9 cellular contexts compared by ENCODE assay signal in the genomic region with DNA sequence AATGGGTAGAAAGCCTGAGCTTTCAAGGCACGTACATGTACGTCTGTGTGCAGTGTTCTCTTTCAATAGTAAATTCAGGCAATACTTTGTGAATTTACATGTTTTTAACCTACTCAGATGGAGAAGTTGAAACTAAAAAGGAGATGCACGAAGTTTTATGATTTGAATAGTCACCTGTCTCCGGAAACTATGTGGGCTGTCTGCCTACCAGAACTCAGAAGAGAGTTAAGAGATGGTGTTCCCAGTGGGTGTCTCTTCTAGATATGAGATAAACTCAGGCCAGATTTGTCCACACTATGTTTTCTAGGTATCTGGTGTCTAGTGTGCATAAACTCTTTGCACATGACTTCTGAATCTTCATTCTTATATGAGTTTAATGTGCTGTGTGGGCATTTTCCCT.
DNase-seq lines count a peak whose midpoint lies in the region; ATAC-seq, FAIRE-seq and TF ChIP-seq lines count a peak whose summit lies in the region.
"Had no signal": no experiment of that assay in that cellular context is flagged by ENCODE, and none has a peak within 500 bp of the region (broad histone marks: within the 10 kb centered on the region; RNA-seq: fewer than 3 reads in every experiment).

No MANE protein-coding gene starts in this region.

- H3K4me1 ChIP-seq in pancreas, result no peaks in the 10 kb centered on the region

- peak; percentile 85 for ATAC-seq in GM19023 (IDR thresholded peaks at IDR 0.05; ENCODE audit: unreplicated experiment)
- ATAC-seq in GM21825 (IDR thresholded peaks at IDR 0.05; ENCODE audit: unreplicated experiment), result peak; percentile 78
- peak; percentile 75 for ATAC-seq in HG03571 (IDR thresholded peaks at IDR 0.05; ENCODE audit: unreplicated experiment)
- ATAC-seq in memory B cell (ENCODE audit: low read depth), result peak; percentile 83
- ATAC-seq in pancreas, result no peak

- peak overlapping the region; percentile 88 for H3K4me3 Mint-ChIP-seq in memory B cell

- no peak for FAIRE-seq in pancreas (lab: Jason Lieb, UNC)

- H3K36me3 Mint-ChIP-seq in memory B cell, result peaks cover 4% of the 10 kb centered on the region

- H3K4me3 ChIP-seq in pancreas, result no peak overlapping the region

- 91 to 93% methylated on average over 4 of the region's 4 CpGs for WGBS in pancreas, 2 donors

- H3K27me3 ChIP-seq in pancreas, result no peaks in the 10 kb centered on the region

- peak overlapping the region; percentile 93 for H3K27ac Mint-ChIP-seq in memory B cell

- H3K27me3 Mint-ChIP-seq in memory B cell, result no peaks in the 10 kb centered on the region

- H3K4me1 Mint-ChIP-seq in memory B cell, result peaks cover 49% of the 10 kb centered on the region

- DNase-seq in memory B cell (ENCODE audit: low spot score in 2 of 2), result peak in 1 of 2 donors; percentile 62
- no peak for DNase-seq in nucleus accumbens (lab: John Stamatoyannopoulos, UW)
- no peak for DNase-seq in activated CD4-positive, CD25-positive, alpha-beta regulatory T cell treated with anti-CD3 and anti-CD28 coated beads, Interleukin-2, amount 50 U/mL, for 72 hours
- DNase-seq in pancreas, result no peak
- no peak for DNase-seq in NCI-H510A (lab: John Stamatoyannopoulos, UW)
- DNase-seq: NCI-H1092 treated with DMSO at 0.1 percent for 48 hours had no signal

- H3K9me3 Mint-ChIP-seq in memory B cell, result no peaks in the 10 kb centered on the region

- intact Hi-C loops in pancreas (cut with DNase I), result no loop called here

- no peak overlapping the region for H3K27ac ChIP-seq in pancreas

- no peak for TF ChIP-seq CTCF in pancreas (IDR thresholded peaks at IDR 0.05)

- H3K36me3 ChIP-seq in pancreas, result no peaks in the 10 kb centered on the region

- no peaks in the 10 kb centered on the region for H3K9me3 ChIP-seq in pancreas

Comparison
In these comparisons a context has a peak if more than half of its experiments do, and no peak if none do; other contexts are left out.
1. ATAC-seq: peak in GM19023 (single experiment), GM21825 (single experiment), HG03571 (single experiment) and memory B cell (single experiment); none in pancreas (0 of 4).